ENCODE assay signal across 5 cellular contexts in the genomic region with DNA sequence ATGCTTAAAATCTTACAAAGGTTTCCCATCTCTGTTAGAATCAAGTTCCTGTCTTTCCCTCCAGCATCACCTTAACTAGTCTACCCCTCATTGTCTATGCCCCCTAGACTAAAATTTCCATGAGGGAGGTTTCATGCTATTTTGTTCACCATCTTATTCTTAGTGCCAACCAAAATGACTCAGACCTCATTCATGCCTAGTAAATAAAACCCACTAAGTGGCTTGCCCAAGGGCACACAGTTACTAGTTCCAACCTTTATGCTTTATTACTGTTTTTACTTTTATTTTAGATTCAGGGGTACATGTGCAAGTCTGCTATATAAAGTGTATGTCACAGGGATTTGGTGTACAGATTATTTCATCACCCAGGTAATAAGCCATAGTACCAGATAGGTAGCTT.
"Had no signal": no experiment of that assay in that cellular context is flagged by ENCODE, and none has a peak within 500 bp of the region (broad histone marks: within the 10 kb centered on the region; RNA-seq: fewer than 3 reads in every experiment).

No MANE protein-coding gene starts in this region.

- H3K27ac ChIP-seq: GM23248 had no signal

- ATAC-seq: K562 had no signal

- H3K4me1 Mint-ChIP-seq: H9 had no signal

- DNase-seq: GM23248, H9, HCEC 1CT, IMR-90 had no signal

- H3K9ac ChIP-seq: GM23248 had no signal

- H3K27ac Mint-ChIP-seq: H9 had no signal

- H3K4me3 ChIP-seq: GM23248, K562 had no signal

- H2AFZ ChIP-seq: GM23248 had no signal

- H3K4me3 Mint-ChIP-seq: H9 had no signal
